Comparison of ENCODE assay signal across 8 cellular contexts in the genomic region with DNA sequence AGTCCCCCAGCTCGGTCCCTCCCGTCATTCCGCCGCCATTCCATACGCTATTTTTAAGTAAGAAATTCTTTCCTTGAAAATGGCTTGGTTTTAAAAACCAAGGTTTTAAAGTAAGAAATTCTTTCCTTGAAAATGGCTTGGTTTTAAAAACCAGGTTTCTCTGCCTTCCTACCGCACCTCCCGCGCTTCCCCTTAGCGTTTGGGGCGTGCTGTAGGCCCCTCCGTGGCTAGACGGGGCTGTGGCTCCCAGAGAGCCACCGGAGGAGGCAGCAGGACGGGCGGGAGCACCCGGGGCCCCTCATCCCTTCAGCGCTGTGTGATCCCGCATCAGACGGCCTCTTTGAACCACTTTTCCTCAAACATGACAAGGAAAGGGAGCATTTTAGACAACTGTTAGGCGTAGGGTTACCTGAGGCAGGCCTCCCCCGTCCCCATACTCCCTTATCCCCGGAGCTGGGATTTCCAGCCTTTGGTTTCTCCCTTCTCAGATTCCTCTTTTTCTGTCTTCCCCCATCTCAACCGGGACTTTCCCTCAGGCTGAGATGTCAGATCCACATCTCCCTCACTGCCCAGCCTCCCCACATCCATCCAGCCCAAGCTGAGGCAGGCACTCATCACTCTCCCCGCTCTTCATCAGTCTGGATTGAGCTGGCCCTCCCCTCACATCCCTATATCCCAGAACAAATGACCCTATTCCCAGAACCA. TPM values are rescaled to one million over a fixed set of nuclear protein-coding genes. Genes with fewer than 3 reads are reported as not detected.
DNase-seq lines count a peak whose midpoint lies in the region; ATAC-seq and TF ChIP-seq lines count a peak whose summit lies in the region.

No MANE protein-coding gene starts in this region.

- peak overlapping the region; percentile 88 for H2AFZ ChIP-seq in GM23248

- H3K27me3 Mint-ChIP-seq in T-helper 17 cell = peaks cover 2% of the 10 kb centered on the region

- no peaks in the 10 kb centered on the region for H4K20me1 ChIP-seq in GM23248 (ENCODE audit: insufficient read depth)

- 0 out of 2 replicates have a peak, but pooled peaks cover 8% of the 10 kb centered on the region for H3K4me1 ChIP-seq in GM23248 (ENCODE audit: insufficient read depth)
- peaks cover 3 to 78% (median 45%) of the 10 kb centered on the region in 12 donors for H3K4me1 ChIP-seq in heart left ventricle

- H3K9me3 ChIP-seq in GM23248 (ENCODE audit: low read depth) = no peaks in the 10 kb centered on the region
- no peaks in the 10 kb centered on the region for H3K9me3 ChIP-seq in T-helper 17 cell (ENCODE audit: control insufficient read depth, low read length, poor library complexity, severe bottlenecking)
- H3K9me3 ChIP-seq in heart left ventricle = no peaks in the 10 kb centered on the region

- H3K36me3 ChIP-seq in GM23248 (ENCODE audit: low read depth) (no peaks in the 10 kb centered on the region), heart left ventricle (peaks cover 0 to 2% (median 0%) of the 10 kb centered on the region in 9 donors)

- no peaks in the 10 kb centered on the region for H3F3A ChIP-seq in GM23248 (ENCODE audit: insufficient read depth)

- no peaks in the 10 kb centered on the region for H3K9me2 ChIP-seq in GM23248 (ENCODE audit: insufficient read depth)

- peak overlapping the region; percentile 99 for H3K4me3 Mint-ChIP-seq in T-helper 17 cell

- TF ChIP-seq POLR2A in heart left ventricle (IDR thresholded peaks at IDR 0.05) = no peak

- H3K27me3 ChIP-seq in GM23248 (replicated peaks; ENCODE audit: insufficient read depth) (no peaks in the 10 kb centered on the region), heart left ventricle (no peaks in the 10 kb centered on the region)

- H3K4me1 Mint-ChIP-seq in T-helper 17 cell = peaks cover 49% of the 10 kb centered on the region

- H3K4me3 ChIP-seq in GM23248 = peak overlapping the region; percentile 81
- H3K4me3 ChIP-seq in heart left ventricle = peak overlapping the region; percentile 79 to 99 (median 92)
- H3K4me3 ChIP-seq in skeletal muscle cell (ENCODE audit: low read depth, low read length) = peak overlapping the region; percentile 71

- intact Hi-C loops in heart left ventricle (cut with DNase I) = loop anchor here in 9 of 10 donors (1.0 to 10.0 kb wide), 9 partner anchors 25 to 491 kb away; a partner anchor contains a TSS

- H3K27ac ChIP-seq in GM23248 (peak overlapping the region; percentile 72), heart left ventricle (peak overlapping the region; percentile 98 to 100 (median 99))

- H3K4me2 ChIP-seq in GM23248 (ENCODE audit: unreplicated experiment) = peak overlapping the region; percentile 91

- WGBS in GM23248 (ENCODE audit: low coverage in 1 of 2, low lambda C conversion rate in 2 of 2, missing lambda C conversion rate in 2 of 2), 2 experiments = 9 to 11% methylated on average over 21 to 24 of the region's 24 CpGs
- WGBS in heart left ventricle, 4 donors = 19 to 24% (median 22%) methylated on average over 24 of the region's 24 CpGs

- peak overlapping the region; percentile 88 for H3K9ac ChIP-seq in GM23248

- ATAC-seq in T-helper 17 cell (no peak), heart left ventricle (peak in 1 of 4 donors; percentile 19), HG02981 (IDR thresholded peaks at IDR 0.05; ENCODE audit: unreplicated experiment) (no peak), GM21423 (IDR thresholded peaks at IDR 0.05; ENCODE audit: unreplicated experiment) (no peak)

- H3K27ac Mint-ChIP-seq in T-helper 17 cell = peak overlapping the region; percentile 99

- peak; percentile 28 for DNase-seq in GM23248
- DNase-seq in T-helper 17 cell = no peak
- DNase-seq in heart left ventricle = no peak
- DNase-seq in skeletal muscle cell (ENCODE audit: low read depth) = no peak
- no peak for DNase-seq in effector CD4-positive, alpha-beta T cell
- DNase-seq in stimulated activated CD4-positive, alpha-beta T cell treated with anti-CD3 and anti-CD28 coated beads, Interleukin-15, amount 100 ng/mL, for 24 hours = no peak

- H3K79me2 ChIP-seq in GM23248 (ENCODE audit: insufficient read depth) = peaks cover 5% of the 10 kb centered on the region

- in situ Hi-C loops in GM23248 (cut with MboI) = no loop called here

- H3K36me3 Mint-ChIP-seq in T-helper 17 cell (ENCODE audit: low read depth) = no peaks in the 10 kb centered on the region

- no peak for TF ChIP-seq CTCF in heart left ventricle (IDR thresholded peaks at IDR 0.05)

RNA-seq across cellular contexts. Expression of a gene that starts 0.5 kb away (rescaled TPM):
- 14.1 and 16.9 TPM in 2 replicates for total RNA-seq in GM23248 (2014; rRNA removed; shearing (Covaris generic))
- polyA plus RNA-seq in GM23248 (2016; fragmentation: Nextera tagmentation; extraction: Ambion mirVana) (30.0 and 31.7 TPM in 2 replicates), heart left ventricle (10 to 100 TPM; 39.1 to 45.8 TPM)
- total RNA-seq in T-helper 17 cell (10 to 100 TPM; 21.7 to 22.1 TPM), heart left ventricle (10 to 100 TPM; 19.6 to 37.5 (median 27.1) TPM)
